ENCODE assay signal across 15 cellular contexts in genomic region chr22:48884786-48885185, GRCh38.
DNase-seq lines count a peak whose midpoint lies in the region; ATAC-seq and TF ChIP-seq lines count a peak whose summit lies in the region.
"Had no signal": no experiment of that assay in that cellular context is flagged by ENCODE, and none has a peak within 500 bp of the region (broad histone marks: within the 10 kb centered on the region; RNA-seq: fewer than 3 reads in every experiment).

No MANE protein-coding gene starts in this region.

- H3K36me3 ChIP-seq in RWPE2 (ENCODE audit: low read depth) (no peaks in the 10 kb centered on the region), lower lobe of right lung (no peaks in the 10 kb centered on the region), tibial artery (no peaks in the 10 kb centered on the region)

- H3K27me3 Mint-ChIP-seq in activated naive CD4-positive, alpha-beta T cell treated with anti-CD3 and anti-CD28 coated beads, Interleukin-2, amount 10 ng/mL, durations not matched to agents 7 days and 5 days: peaks cover 4% of the 10 kb centered on the region
- H3K27me3 Mint-ChIP-seq in naive thymus-derived CD8-positive, alpha-beta T cell: peaks cover 0 to 14% (median 7%) of the 10 kb centered on the region in 5 donors

- H3K4me1 ChIP-seq in RWPE2 (ENCODE audit: insufficient read depth, poor library complexity, severe bottlenecking): no peaks in the 10 kb centered on the region
- H3K4me1 ChIP-seq in lower lobe of right lung: no peaks in the 10 kb centered on the region
- H3K4me1 ChIP-seq in tibial artery: no peaks in the 10 kb centered on the region

- CTCF ChIA-PET in activated naive CD4-positive, alpha-beta T cell treated with anti-CD3 and anti-CD28 coated beads, Interleukin-2, amount 10 ng/mL, durations not matched to agents 7 days and 5 days (lab: Charles Lee): no interaction called here

- ATAC-seq in RWPE2 (ENCODE audit: low read depth): no peak
- ATAC-seq in lower lobe of right lung: no peak
- no peak for ATAC-seq in naive thymus-derived CD8-positive, alpha-beta T cell
- ATAC-seq: PC-3 had no signal

- no peaks in the 10 kb centered on the region for H3K9me3 Mint-ChIP-seq in activated naive CD4-positive, alpha-beta T cell treated with anti-CD3 and anti-CD28 coated beads, Interleukin-2, amount 10 ng/mL, durations not matched to agents 7 days and 5 days
- no peaks in the 10 kb centered on the region for H3K9me3 Mint-ChIP-seq in naive thymus-derived CD8-positive, alpha-beta T cell

- H3K36me3 Mint-ChIP-seq in activated naive CD4-positive, alpha-beta T cell treated with anti-CD3 and anti-CD28 coated beads, Interleukin-2, amount 10 ng/mL, durations not matched to agents 7 days and 5 days: no peaks in the 10 kb centered on the region
- H3K36me3 Mint-ChIP-seq in naive thymus-derived CD8-positive, alpha-beta T cell: no peaks in the 10 kb centered on the region

- no peak overlapping the region for H3K4me3 Mint-ChIP-seq in activated naive CD4-positive, alpha-beta T cell treated with anti-CD3 and anti-CD28 coated beads, Interleukin-2, amount 10 ng/mL, durations not matched to agents 7 days and 5 days
- H3K4me3 Mint-ChIP-seq in naive thymus-derived CD8-positive, alpha-beta T cell: no peak overlapping the region

- no peak overlapping the region for H3K27ac ChIP-seq in RWPE2 (ENCODE audit: poor library complexity, severe bottlenecking)
- no peak overlapping the region for H3K27ac ChIP-seq in lower lobe of right lung
- no peak overlapping the region for H3K27ac ChIP-seq in tibial artery
- H3K27ac ChIP-seq: KMS-11 had no signal

- H3K4me1 Mint-ChIP-seq in activated naive CD4-positive, alpha-beta T cell treated with anti-CD3 and anti-CD28 coated beads, Interleukin-2, amount 10 ng/mL, durations not matched to agents 7 days and 5 days: no peaks in the 10 kb centered on the region
- H3K4me1 Mint-ChIP-seq in naive thymus-derived CD8-positive, alpha-beta T cell: no peaks in the 10 kb centered on the region

- no peaks in the 10 kb centered on the region for H3K27me3 ChIP-seq in RWPE2 (ENCODE audit: insufficient read depth, poor library complexity, severe bottlenecking)
- peaks cover 16% of the 10 kb centered on the region for H3K27me3 ChIP-seq in lower lobe of right lung (ENCODE audit: low read depth)
- peaks cover 0 to 20% of the 10 kb centered on the region in 2 donors for H3K27me3 ChIP-seq in tibial artery

- POLR2A ChIA-PET in naive thymus-derived CD8-positive, alpha-beta T cell (lab: Charles Lee): no interaction called here

- intact Hi-C loops in lower lobe of right lung (cut with DNase I) (no loop called here), tibial artery (cut with DNase I; ENCODE audit: low total_unique reads) (no loop called here)

- H3K4me3 ChIP-seq in RWPE2 (ENCODE audit: severe bottlenecking) (no peak overlapping the region), lower lobe of right lung (no peak overlapping the region), tibial artery (no peak overlapping the region)

- DNase-seq in activated naive CD4-positive, alpha-beta T cell treated with anti-CD3 and anti-CD28 coated beads, Interleukin-2, amount 10 ng/mL, durations not matched to agents 7 days and 5 days: peak; percentile 17
- no peak for DNase-seq in activated naive CD4-positive, alpha-beta T cell treated with Interleukin-2 at 50 U/mL for 16 hours
- DNase-seq in RWPE2 (ENCODE audit: low spot score) (peak; percentile 34), lower lobe of right lung (peak; percentile 35), tibial artery (peak; percentile 8 to 43)
- DNase-seq in naive thymus-derived CD8-positive, alpha-beta T cell: no peak
- no peak for DNase-seq in activated CD8-positive, alpha-beta memory T cell treated with anti-CD3 and anti-CD28 coated beads, Interleukin-2, amount 50 U/mL, for 48 hours
- DNase-seq: C1 segment of cervical spinal cord, DND-41, NCI-H1436, NCI-H2029, NCI-H2171 treated with DMSO at 0.1 percent for 48 hours, NCI-H446 treated with DMSO at 0.1 percent for 48 hours, PC-3 had no signal

- H3K9me3 ChIP-seq in RWPE2 (ENCODE audit: severe bottlenecking) (no peaks in the 10 kb centered on the region), lower lobe of right lung (no peaks in the 10 kb centered on the region), tibial artery (no peaks in the 10 kb centered on the region)

- no peak overlapping the region for H3K27ac Mint-ChIP-seq in activated naive CD4-positive, alpha-beta T cell treated with anti-CD3 and anti-CD28 coated beads, Interleukin-2, amount 10 ng/mL, durations not matched to agents 7 days and 5 days
- no peak overlapping the region for H3K27ac Mint-ChIP-seq in naive thymus-derived CD8-positive, alpha-beta T cell

- TF ChIP-seq CTCF in RWPE2 (IDR thresholded peaks at IDR 0.05; ENCODE audit: poor library complexity, severe bottlenecking) (no peak), lower lobe of right lung (IDR thresholded peaks at IDR 0.05) (no peak), tibial artery (IDR thresholded peaks at IDR 0.05) (no peak)

Comparison
In these comparisons a context has a peak if more than half of its experiments do, and no peak if none do; other contexts are left out.
1. DNase-seq: peak in activated naive CD4-positive, alpha-beta T cell treated with anti-CD3 and anti-CD28 coated beads, Interleukin-2, amount 10 ng/mL, durations not matched to agents 7 days and 5 days (single experiment), RWPE2 (single experiment), lower lobe of right lung (single experiment) and tibial artery (2 of 2); none in activated naive CD4-positive, alpha-beta T cell treated with Interleukin-2 at 50 U/mL for 16 hours (single experiment), naive thymus-derived CD8-positive, alpha-beta T cell (0 of 10) and activated CD8-positive, alpha-beta memory T cell treated with anti-CD3 and anti-CD28 coated beads, Interleukin-2, amount 50 U/mL, for 48 hours (single experiment).